23 cellular contexts compared by ENCODE assay signal in the genomic region with DNA sequence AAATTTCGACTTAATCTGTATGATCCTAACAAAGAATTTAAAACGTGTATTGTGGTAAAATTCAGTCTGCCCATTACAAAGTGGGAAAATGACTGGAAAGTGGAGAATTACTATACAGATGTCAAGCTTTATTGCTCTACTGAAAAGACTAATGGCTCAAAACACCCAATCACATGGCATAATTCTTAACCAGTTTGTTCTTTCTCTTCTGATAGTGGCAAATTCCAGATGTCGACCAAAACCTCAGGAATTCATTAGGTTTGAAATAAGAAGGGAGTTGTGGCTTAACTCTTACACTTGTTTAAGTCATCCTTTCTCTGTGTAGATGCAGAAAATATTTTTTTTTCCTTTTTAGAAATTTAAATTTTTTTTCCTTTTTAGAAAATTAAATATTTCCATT.
"Had no signal": no experiment of that assay in that cellular context is flagged by ENCODE, and none has a peak within 500 bp of the region (broad histone marks: within the 10 kb centered on the region; RNA-seq: fewer than 3 reads in every experiment).

No MANE protein-coding gene starts in this region.

- H3K27me3 ChIP-seq: SJCRH30 had no signal

- FAIRE-seq: HepG2 had no signal

- H3K9me3 ChIP-seq: SJCRH30 had no signal

- H3K4me3 ChIP-seq: SJCRH30 had no signal

- H3K27ac ChIP-seq: RWPE1, SJCRH30 had no signal

- DNase-seq: IMR-90; Karpas-422; KG1; MM.1S; NCI-H1092 treated with DMSO at 0.1 percent for 48 hours; NCI-H1436; NCI-H187; NCI-H2029; NCI-H2081 treated with DMSO at 0.1 percent for 48 hours; NCI-H2171; NCI-H226; NCI-H446; NCI-H510A; NCI-H524 treated with DMSO at 0.1 percent for 48 hours; NCI-H774; NK-92 treated with Interleukin-12 subunit alpha and Interleukin-12 subunit beta, amount 100 ng/mL, for 24 hours; PC-3; SHP77 treated with DMSO at 0.1 percent for 48 hours; SJCRH30 had no signal

- ATAC-seq: HepG2, Panc1, PC-3, SK-N-SH treated with all-trans-retinoic acid at 6 μM for 48 hours had no signal

- H3K4me1 ChIP-seq: SJCRH30 had no signal

- H3K36me3 ChIP-seq: SJCRH30 had no signal
